Comparison of ENCODE assay signal across 1 cellular context in the genomic region with DNA sequence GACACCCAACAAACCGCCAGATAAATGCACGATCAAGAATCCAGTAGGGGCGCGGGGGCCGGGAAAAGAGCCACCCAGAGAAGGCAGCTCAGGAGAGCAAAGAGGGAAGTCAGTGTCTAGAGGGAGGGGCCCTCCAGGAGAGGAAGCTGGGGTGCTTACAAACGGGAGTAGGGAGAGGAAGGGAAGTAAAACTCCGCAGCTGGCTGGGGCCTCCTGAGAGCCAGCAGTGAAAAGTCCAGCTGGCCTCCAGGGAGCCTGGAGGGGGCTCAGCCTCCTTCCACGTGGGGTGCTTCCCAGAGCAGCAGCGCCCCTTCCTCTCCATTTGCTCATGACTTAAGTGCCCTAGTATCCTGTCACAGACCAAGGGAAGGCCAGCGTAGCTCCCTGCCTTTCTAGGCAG.
TF ChIP-seq lines count a peak whose summit lies in the region.

No MANE protein-coding gene starts in this region.

TF ChIP-seq in HepG2, 621 proteins besides CTCF, POLR2A, EP300 and RAD21 (continued from another document):
- TF ChIP-seq, protein P1, sequence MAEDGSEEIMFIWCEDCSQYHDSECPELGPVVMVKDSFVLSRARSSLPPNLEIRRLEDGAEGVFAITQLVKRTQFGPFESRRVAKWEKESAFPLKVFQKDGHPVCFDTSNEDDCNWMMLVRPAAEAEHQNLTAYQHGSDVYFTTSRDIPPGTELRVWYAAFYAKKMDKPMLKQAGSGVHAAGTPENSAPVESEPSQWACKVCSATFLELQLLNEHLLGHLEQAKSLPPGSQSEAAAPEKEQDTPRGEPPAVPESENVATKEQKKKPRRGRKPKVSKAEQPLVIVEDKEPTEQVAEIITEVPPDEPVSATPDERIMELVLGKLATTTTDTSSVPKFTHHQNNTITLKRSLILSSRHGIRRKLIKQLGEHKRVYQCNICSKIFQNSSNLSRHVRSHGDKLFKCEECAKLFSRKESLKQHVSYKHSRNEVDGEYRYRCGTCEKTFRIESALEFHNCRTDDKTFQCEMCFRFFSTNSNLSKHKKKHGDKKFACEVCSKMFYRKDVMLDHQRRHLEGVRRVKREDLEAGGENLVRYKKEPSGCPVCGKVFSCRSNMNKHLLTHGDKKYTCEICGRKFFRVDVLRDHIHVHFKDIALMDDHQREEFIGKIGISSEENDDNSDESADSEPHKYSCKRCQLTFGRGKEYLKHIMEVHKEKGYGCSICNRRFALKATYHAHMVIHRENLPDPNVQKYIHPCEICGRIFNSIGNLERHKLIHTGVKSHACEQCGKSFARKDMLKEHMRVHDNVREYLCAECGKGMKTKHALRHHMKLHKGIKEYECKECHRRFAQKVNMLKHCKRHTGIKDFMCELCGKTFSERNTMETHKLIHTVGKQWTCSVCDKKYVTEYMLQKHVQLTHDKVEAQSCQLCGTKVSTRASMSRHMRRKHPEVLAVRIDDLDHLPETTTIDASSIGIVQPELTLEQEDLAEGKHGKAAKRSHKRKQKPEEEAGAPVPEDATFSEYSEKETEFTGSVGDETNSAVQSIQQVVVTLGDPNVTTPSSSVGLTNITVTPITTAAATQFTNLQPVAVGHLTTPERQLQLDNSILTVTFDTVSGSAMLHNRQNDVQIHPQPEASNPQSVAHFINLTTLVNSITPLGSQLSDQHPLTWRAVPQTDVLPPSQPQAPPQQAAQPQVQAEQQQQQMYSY (CRISPR knock-in tag; IDR thresholded peaks at IDR 0.05): no peak
- TF ChIP-seq SP2 (CRISPR knock-in tag; IDR thresholded peaks at IDR 0.05): no peak
- no peak for TF ChIP-seq ZNF329 (CRISPR knock-in tag; IDR thresholded peaks at IDR 0.05; ENCODE audit: low read depth)
